Comparison of ENCODE assay signal across 18 cellular contexts in the genomic region with DNA sequence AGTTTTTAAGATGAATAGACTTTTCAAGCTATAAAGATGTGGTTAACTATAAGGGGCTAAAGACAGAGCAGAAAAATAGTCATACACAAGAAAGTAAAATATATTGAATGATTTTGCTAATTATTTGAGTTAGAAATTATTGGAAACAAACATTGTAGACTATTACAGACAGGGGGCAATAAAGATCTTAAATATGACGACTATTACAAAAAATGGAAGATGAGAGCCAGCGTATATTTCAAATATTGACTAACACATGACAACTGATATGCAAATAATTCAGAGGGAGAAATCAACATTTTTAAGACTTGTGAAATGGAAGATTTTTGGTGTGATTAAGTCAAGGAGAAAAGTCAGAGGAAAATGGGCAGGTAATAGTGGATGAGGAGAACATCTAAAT.
DNase-seq lines count a peak whose midpoint lies in the region; ATAC-seq, FAIRE-seq and TF ChIP-seq lines count a peak whose summit lies in the region.
"Had no signal": no experiment of that assay in that cellular context is flagged by ENCODE, and none has a peak within 500 bp of the region (broad histone marks: within the 10 kb centered on the region; RNA-seq: fewer than 3 reads in every experiment).

No MANE protein-coding gene starts in this region.

- no peaks in the 10 kb centered on the region for H3F3A ChIP-seq in SK-N-SH (replicated peaks; ENCODE audit: insufficient read depth)
- no peaks in the 10 kb centered on the region for H3F3A ChIP-seq in GM23248 (ENCODE audit: insufficient read depth)

- no peaks in the 10 kb centered on the region for H3K27me3 ChIP-seq in SK-N-SH (ENCODE audit: insufficient read depth)
- H3K27me3 ChIP-seq in GM23248 (replicated peaks; ENCODE audit: insufficient read depth): no peaks in the 10 kb centered on the region
- H3K27me3 ChIP-seq: BLaER1 had no signal

- H4K20me1 ChIP-seq in SK-N-SH (ENCODE audit: insufficient read depth): no peaks in the 10 kb centered on the region
- H4K20me1 ChIP-seq in GM23248 (ENCODE audit: insufficient read depth): no peaks in the 10 kb centered on the region
- H4K20me1 ChIP-seq: BLaER1 had no signal

- H3K79me2 ChIP-seq in SK-N-SH (ENCODE audit: insufficient read depth): no peaks in the 10 kb centered on the region
- H3K79me2 ChIP-seq in GM23248 (ENCODE audit: insufficient read depth): no peaks in the 10 kb centered on the region

- FAIRE-seq in H54 (lab: Jason Lieb, UNC): peak; percentile 52
- FAIRE-seq: A549, GM12878, H1 had no signal

- POLR2A ChIA-PET in SK-N-SH (lab: Yijun Ruan, JAX): no interaction called here

- H3K27me3 Mint-ChIP-seq in chondrocyte (ENCODE audit: low read depth): no peaks in the 10 kb centered on the region
- H3K27me3 Mint-ChIP-seq in progenitor cell of endocrine pancreas: no peaks in the 10 kb centered on the region
- H3K27me3 Mint-ChIP-seq: CD4-positive, alpha-beta memory T cell had no signal

- WGBS in SK-N-SH (ENCODE audit: low lambda C conversion rate): 81% methylated on average over 2 of the region's 2 CpGs
- 21 to 22% methylated on average over 2 of the region's 2 CpGs for WGBS in GM23248 (ENCODE audit: low coverage in 1 of 2, low lambda C conversion rate in 2 of 2, missing lambda C conversion rate in 2 of 2), 2 experiments
- 83 to 86% methylated on average over 2 of the region's 2 CpGs for WGBS in lower leg skin, 2 donors

- no peak overlapping the region for H3K27ac Mint-ChIP-seq in chondrocyte (ENCODE audit: unreplicated experiment)
- H3K27ac Mint-ChIP-seq in progenitor cell of endocrine pancreas: no peak overlapping the region
- H3K27ac Mint-ChIP-seq: CD14-positive monocyte; CD4-positive, alpha-beta memory T cell had no signal

- no peak for ATAC-seq in SK-N-SH treated with all-trans-retinoic acid at 6 μM for 48 hours
- ATAC-seq: A549, GM12878 had no signal

- H2AFZ ChIP-seq in SK-N-SH (ENCODE audit: low read depth) (no peak overlapping the region), GM23248 (no peak overlapping the region)

- H3K27ac ChIP-seq in SK-N-SH (ENCODE audit: low read depth in 2 of 2, low read length in 1 of 2): no peak overlapping the region
- H3K27ac ChIP-seq in GM23248: no peak overlapping the region
- H3K27ac ChIP-seq: 22Rv1, A549, BLaER1 had no signal

- H3K4me1 ChIP-seq in SK-N-SH (ENCODE audit: control insufficient read depth in 1 of 2, insufficient read depth in 2 of 2, low read depth in 1 of 2, low read length in 1 of 2) (no peaks in the 10 kb centered on the region; a peak in 1 of 4 replicates), GM23248 (ENCODE audit: insufficient read depth) (no peaks in the 10 kb centered on the region)
- H3K4me1 ChIP-seq: A549, BLaER1, HAP-1 had no signal

- H3K4me3 Mint-ChIP-seq in chondrocyte (ENCODE audit: unreplicated experiment) (no peak overlapping the region), progenitor cell of endocrine pancreas (ENCODE audit: low read depth) (no peak overlapping the region)
- H3K4me3 Mint-ChIP-seq: CD14-positive monocyte; CD4-positive, alpha-beta memory T cell had no signal

- no peaks in the 10 kb centered on the region; the same call in 1 of the 2 replicates for H3K9me2 ChIP-seq in SK-N-SH
- no peaks in the 10 kb centered on the region for H3K9me2 ChIP-seq in GM23248 (ENCODE audit: insufficient read depth)

- TF ChIP-seq CTCF in SK-N-SH (IDR thresholded peaks at IDR 0.05): 0 out of 2 replicates have a peak, but pooled peaks have one; percentile 9
- peak; percentile 43 for TF ChIP-seq CTCF in chondrocyte (IDR thresholded peaks at IDR 0.05)
- no peak for TF ChIP-seq CTCF in lower leg skin (IDR thresholded peaks at IDR 0.05)
- TF ChIP-seq CTCF in progenitor cell of endocrine pancreas (IDR thresholded peaks at IDR 0.05; ENCODE audit: unreplicated experiment): no peak

- H3K4me2 ChIP-seq in SK-N-SH (no peak overlapping the region), GM23248 (ENCODE audit: unreplicated experiment) (no peak overlapping the region)
- H3K4me2 ChIP-seq: A549, BLaER1 had no signal

- TF ChIP-seq POLR2A in H54 (IDR thresholded peaks at IDR 0.05; ENCODE audit: low read depth, low read length): no peak
- no peak for TF ChIP-seq POLR2A in lower leg skin (IDR thresholded peaks at IDR 0.05)

- H3K36me3 ChIP-seq in SK-N-SH (replicated peaks in 1 of 2; ENCODE audit: control insufficient read depth in 1 of 2, insufficient read depth in 2 of 2, low read length in 1 of 2): no peaks in the 10 kb centered on the region
- H3K36me3 ChIP-seq in GM23248 (ENCODE audit: low read depth): no peaks in the 10 kb centered on the region
- H3K36me3 ChIP-seq: BLaER1, HAP-1 had no signal

- no peaks in the 10 kb centered on the region for H3K4me1 Mint-ChIP-seq in chondrocyte (ENCODE audit: low read depth)
- H3K4me1 Mint-ChIP-seq in progenitor cell of endocrine pancreas (ENCODE audit: low read depth): peaks cover 7% of the 10 kb centered on the region
- H3K4me1 Mint-ChIP-seq: CD14-positive monocyte; CD4-positive, alpha-beta memory T cell had no signal

- DNase-seq in SK-N-SH: no peak
- DNase-seq in H54 (ENCODE audit: insufficient read length, low spot score): no peak
- DNase-seq in NCI-H69 (lab: John Stamatoyannopoulos, UW): peak; percentile 18
- DNase-seq in chondrocyte (ENCODE audit: low spot score): no peak
- no peak for DNase-seq in GM23248
- no peak for DNase-seq in lower leg skin (ENCODE audit: low spot score in 2 of 2)
- no peak for DNase-seq in progenitor cell of endocrine pancreas (ENCODE audit: low spot score, unreplicated experiment)
- DNase-seq: Calu3; CD4-positive, alpha-beta memory T cell; DMS79 treated with DMSO at 0.1 percent for 48 hours had no signal

- TF ChIP-seq EP300 in SK-N-SH (IDR thresholded peaks at IDR 0.05; ENCODE audit: borderline replicate concordance in 1 of 2, low read depth in 1 of 2, low read length in 1 of 2): no peak

- in situ Hi-C loops in GM23248 (cut with MboI): no loop called here

- CTCF ChIA-PET in SK-N-SH (lab: Yijun Ruan, JAX): no interaction called here

- no peak overlapping the region for H3K9ac ChIP-seq in SK-N-SH
- no peak overlapping the region for H3K9ac ChIP-seq in GM23248
- H3K9ac ChIP-seq: BLaER1 had no signal

- intact Hi-C loops in lower leg skin (cut with DNase I; ENCODE audit: low total_unique reads): no loop called here

- no peaks in the 10 kb centered on the region for H3K9me3 Mint-ChIP-seq in chondrocyte (ENCODE audit: low read depth)
- peaks cover 3% of the 10 kb centered on the region for H3K9me3 Mint-ChIP-seq in progenitor cell of endocrine pancreas (ENCODE audit: low read depth)

- H3K4me3 ChIP-seq in SK-N-SH (ENCODE audit: low read depth in 2 of 2, low read length in 1 of 2): no peak overlapping the region
- no peak overlapping the region for H3K4me3 ChIP-seq in GM23248
- H3K4me3 ChIP-seq in lower leg skin (ENCODE audit: low read depth, poor library complexity, severe bottlenecking): no peak overlapping the region
- H3K4me3 ChIP-seq: A549, BLaER1, GM12878, HAP-1 had no signal

- no peak for TF ChIP-seq RAD21 in SK-N-SH (IDR thresholded peaks at IDR 0.05; ENCODE audit: low read length)

- H3K36me3 Mint-ChIP-seq in chondrocyte (ENCODE audit: low read depth) (no peaks in the 10 kb centered on the region), progenitor cell of endocrine pancreas (ENCODE audit: insufficient read depth) (no peaks in the 10 kb centered on the region)
- H3K36me3 Mint-ChIP-seq: CD14-positive monocyte; CD4-positive, alpha-beta memory T cell had no signal

- no peaks in the 10 kb centered on the region for H3K9me3 ChIP-seq in SK-N-SH
- no peaks in the 10 kb centered on the region for H3K9me3 ChIP-seq in GM23248 (ENCODE audit: low read depth)
- H3K9me3 ChIP-seq: A549, BLaER1, HAP-1 had no signal

TF ChIP-seq in SK-N-SH, 30 proteins besides CTCF, POLR2A, EP300 and RAD21 (continues in another document):
- TF ChIP-seq GABPA (IDR thresholded peaks at IDR 0.05; ENCODE audit: low read depth): no peak
- TF ChIP-seq, protein P1, sequence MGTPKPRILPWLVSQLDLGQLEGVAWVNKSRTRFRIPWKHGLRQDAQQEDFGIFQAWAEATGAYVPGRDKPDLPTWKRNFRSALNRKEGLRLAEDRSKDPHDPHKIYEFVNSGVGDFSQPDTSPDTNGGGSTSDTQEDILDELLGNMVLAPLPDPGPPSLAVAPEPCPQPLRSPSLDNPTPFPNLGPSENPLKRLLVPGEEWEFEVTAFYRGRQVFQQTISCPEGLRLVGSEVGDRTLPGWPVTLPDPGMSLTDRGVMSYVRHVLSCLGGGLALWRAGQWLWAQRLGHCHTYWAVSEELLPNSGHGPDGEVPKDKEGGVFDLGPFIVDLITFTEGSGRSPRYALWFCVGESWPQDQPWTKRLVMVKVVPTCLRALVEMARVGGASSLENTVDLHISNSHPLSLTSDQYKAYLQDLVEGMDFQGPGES (IDR thresholded peaks at IDR 0.05; ENCODE audit: low read depth, low read length): no peak

TF ChIP-seq in SK-N-SH treated with all-trans-retinoic acid at 6 μM for 48 hours, 23 proteins besides CTCF, POLR2A, EP300 and RAD21 (continues in another document):
- TF ChIP-seq, protein P2, sequence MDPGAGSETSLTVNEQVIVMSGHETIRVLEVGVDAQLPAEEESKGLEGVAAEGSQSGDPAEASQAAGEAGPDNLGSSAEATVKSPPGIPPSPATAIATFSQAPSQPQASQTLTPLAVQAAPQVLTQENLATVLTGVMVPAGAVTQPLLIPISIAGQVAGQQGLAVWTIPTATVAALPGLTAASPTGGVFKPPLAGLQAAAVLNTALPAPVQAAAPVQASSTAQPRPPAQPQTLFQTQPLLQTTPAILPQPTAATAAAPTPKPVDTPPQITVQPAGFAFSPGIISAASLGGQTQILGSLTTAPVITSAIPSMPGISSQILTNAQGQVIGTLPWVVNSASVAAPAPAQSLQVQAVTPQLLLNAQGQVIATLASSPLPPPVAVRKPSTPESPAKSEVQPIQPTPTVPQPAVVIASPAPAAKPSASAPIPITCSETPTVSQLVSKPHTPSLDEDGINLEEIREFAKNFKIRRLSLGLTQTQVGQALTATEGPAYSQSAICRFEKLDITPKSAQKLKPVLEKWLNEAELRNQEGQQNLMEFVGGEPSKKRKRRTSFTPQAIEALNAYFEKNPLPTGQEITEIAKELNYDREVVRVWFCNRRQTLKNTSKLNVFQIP (CRISPR knock-in tag; IDR thresholded peaks at IDR 0.05; ENCODE audit: borderline replicate concordance, low read depth): no peak
- no peak for TF ChIP-seq TCF4 (CRISPR knock-in tag; IDR thresholded peaks at IDR 0.05; ENCODE audit: borderline replicate concordance)
- TF ChIP-seq ZNF565 (CRISPR knock-in tag; conservative IDR thresholded peaks at IDR 0.05; ENCODE audit: low read depth): no peak
- TF ChIP-seq ESRRG (CRISPR knock-in tag; IDR thresholded peaks at IDR 0.05): no peak
- no peak for TF ChIP-seq ZC3H10 (CRISPR knock-in tag; IDR thresholded peaks at IDR 0.05)
- TF ChIP-seq GLIS3 (CRISPR knock-in tag; IDR thresholded peaks at IDR 0.05): no peak

Comparison
In these comparisons a context has a peak if more than half of its experiments do, and no peak if none do; other contexts are left out.
1. CTCF ChIP-seq: peak in SK-N-SH (single experiment) and chondrocyte (single experiment); none in lower leg skin (0 of 3) and progenitor cell of endocrine pancreas (single experiment).